4 cellular contexts compared by ENCODE assay signal in genomic region chr3:23213813-23214212, GRCh38. TPM values are rescaled to one million over a fixed set of nuclear protein-coding genes. Genes with fewer than 3 reads are reported as not detected.
"Had no signal": no experiment of that assay in that cellular context is flagged by ENCODE, and none has a peak within 500 bp of the region (broad histone marks: within the 10 kb centered on the region; RNA-seq: fewer than 3 reads in every experiment).

No MANE protein-coding gene starts in this region.

- H3K4me3 ChIP-seq: GM12878 had no signal

- ATAC-seq: GM12878 had no signal

- DNase-seq: GDM1, GF-D8 had no signal

RNA-seq across cellular contexts. Expression of gene UBE2E2, which starts 10.7 kb away (rescaled TPM):
- total RNA-seq: G401 had no signal
